ENCODE assay signal across 1 cellular context in the genomic region with DNA sequence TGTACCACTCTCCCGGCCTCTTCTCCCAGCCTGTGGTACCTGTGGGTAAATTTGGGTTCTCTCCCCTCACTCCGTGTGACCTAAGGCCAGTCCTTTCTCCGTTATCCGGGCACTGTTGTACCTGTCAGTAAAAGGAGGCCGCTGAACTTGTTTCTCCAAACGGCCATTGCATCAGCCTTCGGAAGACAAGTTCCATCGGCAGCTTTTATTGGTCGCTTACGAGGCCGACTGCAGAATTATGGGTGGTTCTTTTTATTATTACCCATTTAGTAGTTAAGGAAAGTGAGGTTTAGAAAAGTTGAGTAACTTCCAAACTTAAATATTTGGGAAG.
TF ChIP-seq lines count a peak whose summit lies in the region.

No MANE protein-coding gene starts in this region.

TF ChIP-seq in liver, 16 proteins besides CTCF, POLR2A, EP300 and RAD21 (continued from another document):
- TF ChIP-seq, protein P1, sequence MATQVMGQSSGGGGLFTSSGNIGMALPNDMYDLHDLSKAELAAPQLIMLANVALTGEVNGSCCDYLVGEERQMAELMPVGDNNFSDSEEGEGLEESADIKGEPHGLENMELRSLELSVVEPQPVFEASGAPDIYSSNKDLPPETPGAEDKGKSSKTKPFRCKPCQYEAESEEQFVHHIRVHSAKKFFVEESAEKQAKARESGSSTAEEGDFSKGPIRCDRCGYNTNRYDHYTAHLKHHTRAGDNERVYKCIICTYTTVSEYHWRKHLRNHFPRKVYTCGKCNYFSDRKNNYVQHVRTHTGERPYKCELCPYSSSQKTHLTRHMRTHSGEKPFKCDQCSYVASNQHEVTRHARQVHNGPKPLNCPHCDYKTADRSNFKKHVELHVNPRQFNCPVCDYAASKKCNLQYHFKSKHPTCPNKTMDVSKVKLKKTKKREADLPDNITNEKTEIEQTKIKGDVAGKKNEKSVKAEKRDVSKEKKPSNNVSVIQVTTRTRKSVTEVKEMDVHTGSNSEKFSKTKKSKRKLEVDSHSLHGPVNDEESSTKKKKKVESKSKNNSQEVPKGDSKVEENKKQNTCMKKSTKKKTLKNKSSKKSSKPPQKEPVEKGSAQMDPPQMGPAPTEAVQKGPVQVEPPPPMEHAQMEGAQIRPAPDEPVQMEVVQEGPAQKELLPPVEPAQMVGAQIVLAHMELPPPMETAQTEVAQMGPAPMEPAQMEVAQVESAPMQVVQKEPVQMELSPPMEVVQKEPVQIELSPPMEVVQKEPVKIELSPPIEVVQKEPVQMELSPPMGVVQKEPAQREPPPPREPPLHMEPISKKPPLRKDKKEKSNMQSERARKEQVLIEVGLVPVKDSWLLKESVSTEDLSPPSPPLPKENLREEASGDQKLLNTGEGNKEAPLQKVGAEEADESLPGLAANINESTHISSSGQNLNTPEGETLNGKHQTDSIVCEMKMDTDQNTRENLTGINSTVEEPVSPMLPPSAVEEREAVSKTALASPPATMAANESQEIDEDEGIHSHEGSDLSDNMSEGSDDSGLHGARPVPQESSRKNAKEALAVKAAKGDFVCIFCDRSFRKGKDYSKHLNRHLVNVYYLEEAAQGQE (IDR thresholded peaks at IDR 0.05): no peak
- TF ChIP-seq NR2F2 (IDR thresholded peaks at IDR 0.05) (no peak), RXRA (IDR thresholded peaks at IDR 0.05) (no peak), HNF4A (conservative IDR thresholded peaks at IDR 0.05) (no peak), SP1 (IDR thresholded peaks at IDR 0.05) (no peak), FOXA1 (IDR thresholded peaks at IDR 0.05) (no peak), YY1 (IDR thresholded peaks at IDR 0.05) (no peak), GABPA (IDR thresholded peaks at IDR 0.05 in 1 of 2, conservative IDR thresholded peaks at IDR 0.05 in 1 of 2) (no peak)
- TF ChIP-seq, protein P2, sequence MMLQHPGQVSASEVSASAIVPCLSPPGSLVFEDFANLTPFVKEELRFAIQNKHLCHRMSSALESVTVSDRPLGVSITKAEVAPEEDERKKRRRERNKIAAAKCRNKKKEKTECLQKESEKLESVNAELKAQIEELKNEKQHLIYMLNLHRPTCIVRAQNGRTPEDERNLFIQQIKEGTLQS (IDR thresholded peaks at IDR 0.05): no peak
